Comparison of ENCODE assay signal across 10 cellular contexts in genomic region chr7:92634125-92634710, GRCh38. TPM values are rescaled to one million over a fixed set of nuclear protein-coding genes. Genes with fewer than 3 reads are reported as not detected.
DNase-seq lines count a peak whose midpoint lies in the region; ATAC-seq lines count a peak whose summit lies in the region.
"Had no signal": no experiment of that assay in that cellular context is flagged by ENCODE, and none has a peak within 500 bp of the region (broad histone marks: within the 10 kb centered on the region; RNA-seq: fewer than 3 reads in every experiment).

No MANE protein-coding gene starts in this region.

- no peak for ATAC-seq in activated T-cell treated with anti-CD3 and anti-CD28 coated beads, Interleukin-2, amount 50 U/mL, for 72 hours (replicated peaks in 1 of 2)
- ATAC-seq in GM21447 (IDR thresholded peaks at IDR 0.05; ENCODE audit: unreplicated experiment): no peak

- peaks cover 2 to 13% of the 10 kb centered on the region in 2 donors for H3K36me3 Mint-ChIP-seq in activated T-cell treated with anti-CD3 and anti-CD28 coated beads, Interleukin-2, amount 50 U/mL, for 72 hours (ENCODE audit: insufficient read depth in 2 of 2)

- peak overlapping the region; percentile 97 for H3K27ac Mint-ChIP-seq in activated T-cell treated with anti-CD3 and anti-CD28 coated beads, Interleukin-2, amount 50 U/mL, for 72 hours

- peaks cover 96% of the 10 kb centered on the region for H3K4me1 Mint-ChIP-seq in activated T-cell treated with anti-CD3 and anti-CD28 coated beads, Interleukin-2, amount 50 U/mL, for 72 hours (ENCODE audit: low read depth)

- no peak for DNase-seq in activated T-cell treated with anti-CD3 and anti-CD28 coated beads, Interleukin-2, amount 50 U/mL, for 72 hours
- no peak for DNase-seq in activated T-cell treated with anti-CD3 and anti-CD28 coated beads, Interleukin-2, amount 50 U/mL, for 1 hour
- DNase-seq in RKO (ENCODE audit: low spot score): peak; percentile 60
- DNase-seq in fibroblast of peridontal ligament (ENCODE audit: extremely low read depth): peak; percentile 59
- DNase-seq in substantia nigra (lab: John Stamatoyannopoulos, UW): no peak
- DNase-seq in NCI-H2107 (lab: John Stamatoyannopoulos, UW): no peak
- no peak for DNase-seq in NCI-H1436 treated with DMSO at 0.1 percent for 48 hours (lab: John Stamatoyannopoulos, UW)
- DNase-seq: aorta had no signal

- no peaks in the 10 kb centered on the region for H3K27me3 Mint-ChIP-seq in activated T-cell treated with anti-CD3 and anti-CD28 coated beads, Interleukin-2, amount 50 U/mL, for 72 hours (ENCODE audit: low read depth)

- peaks cover 1 to 2% of the 10 kb centered on the region in 2 donors for H3K9me3 Mint-ChIP-seq in activated T-cell treated with anti-CD3 and anti-CD28 coated beads, Interleukin-2, amount 50 U/mL, for 72 hours

- H3K27ac ChIP-seq in substantia nigra (ENCODE audit: low read depth, low read length, poor library complexity, severe bottlenecking): peak overlapping the region; percentile 31
- H3K27ac ChIP-seq: C4-2B had no signal

- peak overlapping the region; percentile 70 to 85 for H3K4me3 Mint-ChIP-seq in activated T-cell treated with anti-CD3 and anti-CD28 coated beads, Interleukin-2, amount 50 U/mL, for 72 hours

RNA-seq across cellular contexts. Expression of gene FAM133B, which starts 44.0 kb away (rescaled TPM):
- 10 to 100 TPM; 30.3 to 35.7 TPM for total RNA-seq in activated T-cell treated with anti-CD3 and anti-CD28 coated beads, Interleukin-2, amount 50 U/mL, for 72 hours

Comparison
In these comparisons a context has a peak if more than half of its experiments do, and no peak if none do; other contexts are left out.
1. DNase-seq: peak in RKO (single experiment) and fibroblast of peridontal ligament (single experiment); none in activated T-cell treated with anti-CD3 and anti-CD28 coated beads, Interleukin-2, amount 50 U/mL, for 72 hours (0 of 2), activated T-cell treated with anti-CD3 and anti-CD28 coated beads, Interleukin-2, amount 50 U/mL, for 1 hour (single experiment), substantia nigra (0 of 49), NCI-H2107 (single experiment) and NCI-H1436 treated with DMSO at 0.1 percent for 48 hours (single experiment).